ENCODE assay signal across 9 cellular contexts in the genomic region with DNA sequence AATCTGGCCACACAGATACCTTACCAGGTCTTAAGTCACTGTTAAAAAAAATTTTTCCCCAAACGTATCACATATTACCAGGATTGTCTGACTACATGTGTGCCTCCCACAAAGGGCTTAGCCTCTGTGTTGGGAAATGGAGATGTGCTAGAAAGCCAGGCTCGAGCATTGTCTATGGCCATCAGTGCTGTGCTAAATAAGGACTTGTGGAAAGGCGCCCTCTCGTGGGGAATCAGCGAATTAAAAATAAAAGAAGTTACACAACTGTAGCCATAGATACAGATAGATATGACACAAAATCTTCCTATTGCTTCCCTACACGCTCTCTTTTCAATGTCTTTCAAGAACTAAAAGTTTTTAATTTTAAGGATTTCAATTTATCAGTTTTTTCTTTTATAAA. TPM values are rescaled to one million over a fixed set of nuclear protein-coding genes. Genes with fewer than 3 reads are reported as not detected.
DNase-seq lines count a peak whose midpoint lies in the region; ATAC-seq and TF ChIP-seq lines count a peak whose summit lies in the region.
"Had no signal": no experiment of that assay in that cellular context is flagged by ENCODE, and none has a peak within 500 bp of the region (broad histone marks: within the 10 kb centered on the region; RNA-seq: fewer than 3 reads in every experiment).

No MANE protein-coding gene starts in this region.

- no peak overlapping the region for H2BK120ac ChIP-seq in mesenchymal stem cell (ENCODE audit: low read depth, low read length)

- H3K9ac ChIP-seq in mesenchymal stem cell (ENCODE audit: low read length), result no peak overlapping the region
- H3K9ac ChIP-seq: BLaER1 treated with 17β-estradiol and CSF1 and Interleukin-3, amounts not matched to agents 10 nM and 100 nM had no signal

- no peak overlapping the region for H3K23ac ChIP-seq in mesenchymal stem cell (ENCODE audit: low read length in 2 of 2)

- TF ChIP-seq CTCF in dorsolateral prefrontal cortex (IDR thresholded peaks at IDR 0.05 in 54 of 56, conservative IDR thresholded peaks at IDR 0.05 in 2 of 56; ENCODE audit: low read depth in 1 of 56, partially characterized antibody in 56 of 56), result peak; percentile 32 to 80 (median 64)

- no peak overlapping the region for H2BK12ac ChIP-seq in mesenchymal stem cell (ENCODE audit: low read length in 2 of 2)

- H3K4me3 ChIP-seq in dorsolateral prefrontal cortex (no peak overlapping the region), mesenchymal stem cell (ENCODE audit: insufficient read depth in 1 of 2, low read depth in 1 of 2, low read length in 2 of 2) (no peak overlapping the region)
- H3K4me3 ChIP-seq: BLaER1 treated with 17β-estradiol and CSF1 and Interleukin-3, amounts not matched to agents 10 nM and 100 nM had no signal

- no peak overlapping the region for H2BK5ac ChIP-seq in mesenchymal stem cell (ENCODE audit: low read depth, low read length, poor library complexity, severe bottlenecking)

- H3K27me3 ChIP-seq in dorsolateral prefrontal cortex (peaks cover 0 to 5% (median 0%) of the 10 kb centered on the region in 45 donors), mesenchymal stem cell (ENCODE audit: control insufficient read depth in 1 of 2, insufficient read depth in 1 of 2, low read length in 2 of 2) (peaks cover 0 to 3% of the 10 kb centered on the region in 2 experiments)
- H3K27me3 ChIP-seq: BLaER1 treated with 17β-estradiol and CSF1 and Interleukin-3, amounts not matched to agents 10 nM and 100 nM had no signal

- H3K9me3 ChIP-seq in mesenchymal stem cell (ENCODE audit: control insufficient read depth, low read length), result no peaks in the 10 kb centered on the region

- peaks cover 9% of the 10 kb centered on the region for H3K27me3 Mint-ChIP-seq in stimulated activated naive CD8-positive, alpha-beta T cell treated with anti-CD3 and anti-CD28 coated beads, Interleukin-15, amount 100 ng/mL, for 72 hours

- no peak overlapping the region for H3K4ac ChIP-seq in mesenchymal stem cell (ENCODE audit: low read depth in 1 of 2, low read length in 2 of 2)

- H3K4me2 ChIP-seq in mesenchymal stem cell (ENCODE audit: low read length, poor library complexity, severe bottlenecking), result no peak overlapping the region

- no peak overlapping the region for H3K18ac ChIP-seq in mesenchymal stem cell (ENCODE audit: low read depth in 1 of 2, low read length in 2 of 2)

- H3K27ac Mint-ChIP-seq in stimulated activated naive CD8-positive, alpha-beta T cell treated with anti-CD3 and anti-CD28 coated beads, Interleukin-15, amount 100 ng/mL, for 72 hours, result no peak overlapping the region

- no peak overlapping the region for H2BK15ac ChIP-seq in mesenchymal stem cell (ENCODE audit: low read depth, poor library complexity, severe bottlenecking)

- ATAC-seq in stimulated activated naive CD8-positive, alpha-beta T cell treated with anti-CD3 and anti-CD28 coated beads, Interleukin-15, amount 100 ng/mL, for 72 hours, result peak; percentile 34
- no peak for ATAC-seq in GM19463 (IDR thresholded peaks at IDR 0.05; ENCODE audit: unreplicated experiment)

- no CpG with 5 or more reads among the region's 6 CpGs for WGBS in mesenchymal stem cell

- no peak overlapping the region for H4K8ac ChIP-seq in mesenchymal stem cell (ENCODE audit: low read length)

- H2AFZ ChIP-seq in mesenchymal stem cell (ENCODE audit: low read depth, low read length), result no peak overlapping the region

- intact Hi-C loops in dorsolateral prefrontal cortex (cut with DNase I), result no loop called here

- peaks cover 0 to 5% of the 10 kb centered on the region in 2 donors for H3K9me3 Mint-ChIP-seq in stimulated activated naive CD8-positive, alpha-beta T cell treated with anti-CD3 and anti-CD28 coated beads, Interleukin-15, amount 100 ng/mL, for 72 hours

- H3K4me1 ChIP-seq in mesenchymal stem cell (ENCODE audit: control insufficient read depth, insufficient read depth, low read depth, low read length), result peaks cover 1% of the 10 kb centered on the region

- no peak overlapping the region for H2AK5ac ChIP-seq in mesenchymal stem cell (ENCODE audit: low read length, severe bottlenecking)

- peak; percentile 37 to 71 (median 54) for DNase-seq in NCI-H1417 (lab: John Stamatoyannopoulos, UW)
- DNase-seq in NCI-H1417 treated with DMSO at 0.1 percent for 48 hours (lab: John Stamatoyannopoulos, UW), result no peak
- peak; percentile 46 for DNase-seq in NCI-H2171 (lab: John Stamatoyannopoulos, UW)
- DNase-seq in activated CD4-positive, CD25-positive, alpha-beta regulatory T cell treated with anti-CD3 and anti-CD28 coated beads, Interleukin-2, amount 50 U/mL, for 72 hours, result peak; percentile 54
- peak in 1 of 10 donors; percentile 37 for DNase-seq in dorsolateral prefrontal cortex
- peak; percentile 12 for DNase-seq in mesenchymal stem cell
- peak; percentile 49 to 55 for DNase-seq in stimulated activated naive CD8-positive, alpha-beta T cell treated with anti-CD3 and anti-CD28 coated beads, Interleukin-15, amount 100 ng/mL, for 72 hours

- H3K4me1 Mint-ChIP-seq in stimulated activated naive CD8-positive, alpha-beta T cell treated with anti-CD3 and anti-CD28 coated beads, Interleukin-15, amount 100 ng/mL, for 72 hours, result peaks cover 37% of the 10 kb centered on the region

- H3K79me1 ChIP-seq in mesenchymal stem cell (replicated peaks; ENCODE audit: low read length, poor library complexity, severe bottlenecking), result no peaks in the 10 kb centered on the region

- no peaks in the 10 kb centered on the region for H3K36me3 ChIP-seq in mesenchymal stem cell (ENCODE audit: control insufficient read depth in 1 of 2, insufficient read depth in 2 of 2, low read depth in 1 of 2, low read length in 2 of 2)
- H3K36me3 ChIP-seq: BLaER1 treated with 17β-estradiol and CSF1 and Interleukin-3, amounts not matched to agents 10 nM and 100 nM had no signal

- no peak overlapping the region for H4K91ac ChIP-seq in mesenchymal stem cell (ENCODE audit: low read length)

- H3K14ac ChIP-seq in mesenchymal stem cell (ENCODE audit: low read length in 2 of 2), result no peak overlapping the region

- no peak overlapping the region for H3K27ac ChIP-seq in dorsolateral prefrontal cortex
- H3K27ac ChIP-seq in mesenchymal stem cell (ENCODE audit: low read length, poor library complexity, severe bottlenecking), result no peak overlapping the region
- H3K27ac ChIP-seq: BLaER1 treated with 17β-estradiol and CSF1 and Interleukin-3, amounts not matched to agents 10 nM and 100 nM had no signal

- H3K4me3 Mint-ChIP-seq in stimulated activated naive CD8-positive, alpha-beta T cell treated with anti-CD3 and anti-CD28 coated beads, Interleukin-15, amount 100 ng/mL, for 72 hours, result peak overlapping the region; percentile 52 to 68

RNA-seq across cellular contexts. Expression of a gene that starts 47.5 kb away (rescaled TPM):
- total RNA-seq in dorsolateral prefrontal cortex, result under 1 TPM in 2 of 120 experiments, not detected in 118; 0.23 to 0.30 TPM
- polyA plus RNA-seq in mesenchymal stem cell (2013, experiment 1 of 2), result not detected
- not detected for polyA plus RNA-seq in mesenchymal stem cell (2013, experiment 2 of 2)

RNA-seq across cellular contexts. Expression of a gene that starts 49.1 kb away (rescaled TPM):
- under 1 TPM in 2 of 120 experiments, not detected in 118; 0.63 to 0.80 TPM for total RNA-seq in dorsolateral prefrontal cortex
- polyA plus RNA-seq in mesenchymal stem cell (2013, experiment 1 of 2), result not detected
- not detected for polyA plus RNA-seq in mesenchymal stem cell (2013, experiment 2 of 2)

RNA-seq across cellular contexts. Expression of a gene that starts 52.7 kb away (rescaled TPM):
- total RNA-seq in dorsolateral prefrontal cortex, result not detected
- not detected for polyA plus RNA-seq in mesenchymal stem cell (2013, experiment 1 of 2)
- not detected for polyA plus RNA-seq in mesenchymal stem cell (2013, experiment 2 of 2)
